In the genomic region with DNA sequence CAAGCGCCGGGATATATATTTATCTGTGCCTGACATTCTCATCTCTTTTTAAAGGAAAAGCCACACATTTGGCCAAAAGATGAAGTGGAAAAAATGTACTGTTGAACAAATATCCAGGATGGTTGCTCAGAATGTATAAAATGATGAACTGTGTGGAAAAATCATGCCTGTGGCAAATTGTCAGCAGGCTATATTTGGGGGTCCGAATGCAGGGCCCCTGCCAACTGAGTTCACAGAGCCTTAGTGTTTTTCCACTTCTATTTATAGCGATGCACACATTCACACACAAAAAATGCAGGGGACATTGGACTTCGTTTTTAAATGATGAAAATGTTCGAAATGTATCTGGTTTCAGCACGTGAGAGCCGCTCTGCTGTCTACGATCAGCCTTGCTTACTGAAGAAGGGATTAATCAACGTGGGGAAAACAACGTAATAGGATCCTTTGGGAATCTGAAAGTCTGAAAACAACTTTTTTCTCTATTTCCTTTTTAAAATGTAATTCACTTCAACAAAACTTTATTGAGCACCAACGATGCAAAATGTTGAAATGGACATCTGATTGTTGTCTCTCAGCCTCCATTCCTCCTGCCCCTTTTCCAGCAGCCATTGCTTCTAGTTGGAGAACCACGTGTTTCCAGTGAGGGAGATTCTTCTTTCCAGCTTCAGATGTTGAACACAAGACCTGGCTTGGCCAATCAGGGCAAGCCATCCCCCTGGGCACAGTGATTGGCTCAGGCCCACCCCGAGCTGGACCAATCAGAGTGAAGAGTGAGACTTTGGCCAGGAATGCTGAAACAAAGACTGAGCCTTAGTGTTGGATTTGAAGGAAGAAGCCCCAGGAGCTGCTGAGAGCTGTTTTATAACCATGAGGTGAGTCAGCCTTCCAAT, we compare ENCODE assay signal across 10 cellular contexts. TPM values are rescaled to one million over a fixed set of nuclear protein-coding genes. Genes with fewer than 3 reads are reported as not detected.
A peak's percentile ranks its signal among the peaks of the same experiment; 100 is the strongest.
DNase-seq lines count a peak whose midpoint lies in the region; ATAC-seq and TF ChIP-seq lines count a peak whose summit lies in the region.
"Had no signal": no experiment of that assay in that cellular context is flagged by ENCODE, and none has a peak within 500 bp of the region (broad histone marks: within the 10 kb centered on the region; RNA-seq: fewer than 3 reads in every experiment).

No MANE protein-coding gene starts in this region.

- no peaks in the 10 kb centered on the region for H3K9me3 Mint-ChIP-seq in type B pancreatic cell
- H3K9me3 Mint-ChIP-seq: memory B cell had no signal

- no peak for TF ChIP-seq POLR2A in right lobe of liver (IDR thresholded peaks at IDR 0.05)

- H3K4me3 Mint-ChIP-seq in type B pancreatic cell, result peak overlapping the region; percentile 3
- H3K4me3 Mint-ChIP-seq: memory B cell had no signal

- no peaks in the 10 kb centered on the region for H3K9me3 ChIP-seq in right lobe of liver
- H3K9me3 ChIP-seq: A549 had no signal

- H3K4me3 ChIP-seq in right lobe of liver, result no peak overlapping the region
- H3K4me3 ChIP-seq: A549 had no signal

- H3K27me3 Mint-ChIP-seq in type B pancreatic cell, result no peaks in the 10 kb centered on the region

- ATAC-seq in right lobe of liver, result no peak
- ATAC-seq in HG03175 (IDR thresholded peaks at IDR 0.05; ENCODE audit: unreplicated experiment), result no peak
- ATAC-seq in GM21825 (IDR thresholded peaks at IDR 0.05; ENCODE audit: unreplicated experiment), result no peak
- no peak for ATAC-seq in HG02870 (IDR thresholded peaks at IDR 0.05; ENCODE audit: unreplicated experiment)

- DNase-seq in NCI-H748 (lab: John Stamatoyannopoulos, UW; ENCODE audit: unreplicated experiment) (peak; percentile 15), NCI-H748 treated with DMSO at 0.1 percent for 48 hours (lab: John Stamatoyannopoulos, UW) (no peak), caudate nucleus (lab: John Stamatoyannopoulos, UW) (peak in 22 of 61 donors; percentile 12 to 77 (median 42)), right lobe of liver (no peak), type B pancreatic cell (ENCODE audit: extremely low spot score, unreplicated experiment) (no peak)

- H3K27me3 ChIP-seq in right lobe of liver, result no peaks in the 10 kb centered on the region

- intact Hi-C loops in right lobe of liver (cut with DNase I), result loop anchor here in 1 of 2 donors (10.0 kb wide), 1 partner anchor 172 kb away; no protein-coding TSS in a partner anchor

- peaks cover 0 to 5% (median 0%) of the 10 kb centered on the region in 4 donors for H3K4me1 ChIP-seq in right lobe of liver

- WGBS in right lobe of liver (ENCODE audit: insufficient coverage, low coverage, low lambda C conversion rate, missing lambda C conversion rate), result 79% methylated on average over 13 of the region's 14 CpGs

- peak overlapping the region; percentile 49 for H3K27ac Mint-ChIP-seq in type B pancreatic cell
- H3K27ac Mint-ChIP-seq: memory B cell had no signal

- peaks cover 24% of the 10 kb centered on the region for H3K4me1 Mint-ChIP-seq in type B pancreatic cell (ENCODE audit: unreplicated experiment)

- TF ChIP-seq CTCF in right lobe of liver (IDR thresholded peaks at IDR 0.05), result no peak
- no peak for TF ChIP-seq CTCF in type B pancreatic cell (conservative IDR thresholded peaks at IDR 0.05)

- H3K27ac ChIP-seq in caudate nucleus (ENCODE audit: low read depth, low read length) (peak overlapping the region; percentile 4), right lobe of liver (peak overlapping the region in 2 of 3 donors; percentile 8 to 50)

- no peaks in the 10 kb centered on the region for H3K36me3 ChIP-seq in right lobe of liver

- H3K36me3 Mint-ChIP-seq in type B pancreatic cell, result no peaks in the 10 kb centered on the region
- H3K36me3 Mint-ChIP-seq: memory B cell had no signal

RNA-seq across cellular contexts. Expression of gene E2F6, which starts 59.2 kb away (rescaled TPM):
- 1 to 10 TPM; 4.4 to 9.9 (median 5.8) TPM for total RNA-seq in right lobe of liver
- total RNA-seq in type B pancreatic cell (ENCODE audit: low replicate concordance), result 14.2 and 19.4 TPM in 2 replicates
